ENCODE assay signal across 10 cellular contexts in the genomic region with DNA sequence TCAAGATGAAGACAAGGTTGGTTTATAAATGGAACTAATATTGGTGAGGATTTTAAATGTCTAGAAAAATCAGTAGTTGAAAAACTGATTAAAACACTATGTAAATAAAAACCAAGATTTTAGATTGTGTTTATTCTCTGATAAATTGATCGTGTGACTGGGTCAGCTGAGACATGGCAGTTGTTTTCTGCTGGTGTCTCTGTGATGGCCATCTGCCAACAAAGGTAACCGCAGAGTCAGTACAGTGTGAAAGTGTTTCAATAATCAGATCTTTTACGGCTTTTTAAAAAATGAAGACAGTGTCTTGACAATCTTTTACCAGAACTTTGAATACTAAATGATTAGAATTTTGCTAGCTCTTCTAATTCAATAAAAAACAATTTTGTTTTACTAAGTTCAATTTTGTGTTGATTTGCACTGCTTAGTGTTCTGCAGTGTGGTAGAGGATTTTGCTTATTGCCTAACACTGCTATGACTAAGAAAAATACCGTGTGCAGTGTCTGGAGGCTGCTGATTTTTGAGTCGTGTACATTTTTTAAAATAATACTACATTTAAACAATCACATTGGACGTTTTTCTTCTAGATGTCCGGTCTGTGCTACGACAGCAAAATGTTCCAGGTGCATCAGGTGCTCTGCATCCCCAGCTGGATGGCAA. TPM values are rescaled to one million over a fixed set of nuclear protein-coding genes. Genes with fewer than 3 reads are reported as not detected.
DNase-seq lines count a peak whose midpoint lies in the region; ATAC-seq and TF ChIP-seq lines count a peak whose summit lies in the region.
"Had no signal": no experiment of that assay in that cellular context is flagged by ENCODE, and none has a peak within 500 bp of the region (broad histone marks: within the 10 kb centered on the region; RNA-seq: fewer than 3 reads in every experiment).

No MANE protein-coding gene starts in this region.

- WGBS in smooth muscle cell (ENCODE audit: low lambda C conversion rate) = 55% methylated on average over 8 of the region's 8 CpGs

- peak overlapping the region; percentile 42 for H3K4me2 ChIP-seq in smooth muscle cell

- DNase-seq in activated T-cell treated with anti-CD3 and anti-CD28 coated beads for 4 hours (peak; percentile 27), T-helper 22 cell (ENCODE audit: low read depth) (peak; percentile 53), choroid plexus epithelial cell (ENCODE audit: low read depth) (peak; percentile 83), smooth muscle cell (lab: John Stamatoyannopoulos, UW; ENCODE audit: unreplicated experiment) (no peak), UCSD-AML1 (lab: John Stamatoyannopoulos, UW; ENCODE audit: unreplicated experiment) (no peak)
- no peak for DNase-seq in activated T-cell treated with anti-CD3 and anti-CD28 coated beads, Interleukin-2, amount 50 U/mL, for 48 hours
- DNase-seq: anterior cingulate cortex, SHP77 treated with DMSO at 0.1 percent for 48 hours had no signal

- no peaks in the 10 kb centered on the region for H3K79me2 ChIP-seq in smooth muscle cell (ENCODE audit: low read depth)

- H3K27me3 ChIP-seq in smooth muscle cell (ENCODE audit: low read depth) = no peaks in the 10 kb centered on the region

- H4K20me1 ChIP-seq in smooth muscle cell (ENCODE audit: low read depth) = no peaks in the 10 kb centered on the region

- no peak overlapping the region for H2AFZ ChIP-seq in smooth muscle cell (ENCODE audit: low read depth)

- H3K9me3 ChIP-seq in smooth muscle cell (replicated peaks; ENCODE audit: low read depth) = no peaks in the 10 kb centered on the region

- no peak overlapping the region for H3K4me3 ChIP-seq in choroid plexus epithelial cell (ENCODE audit: low read depth, low read length)
- H3K4me3 ChIP-seq in smooth muscle cell = no peak overlapping the region

- ATAC-seq in GM18909 (IDR thresholded peaks at IDR 0.05; ENCODE audit: poor library complexity, unreplicated experiment) (no peak), HG02763 (IDR thresholded peaks at IDR 0.05; ENCODE audit: unreplicated experiment) (no peak)

- H3F3A ChIP-seq in smooth muscle cell (ENCODE audit: low read depth) = peaks cover 5% of the 10 kb centered on the region

- no peaks in the 10 kb centered on the region for H3K4me1 ChIP-seq in smooth muscle cell (ENCODE audit: low read depth)

- peaks cover 3% of the 10 kb centered on the region for H3K36me3 ChIP-seq in smooth muscle cell (ENCODE audit: low read depth)

- no peak overlapping the region for H3K9ac ChIP-seq in smooth muscle cell (ENCODE audit: low read depth)

- peak overlapping the region; percentile 72 for H3K27ac ChIP-seq in smooth muscle cell (ENCODE audit: low read depth)

- TF ChIP-seq CTCF in choroid plexus epithelial cell (conservative IDR thresholded peaks at IDR 0.05; ENCODE audit: low read depth, low read length) (no peak), smooth muscle cell (IDR thresholded peaks at IDR 0.05; ENCODE audit: borderline replicate concordance, insufficient read depth, poor library complexity, severe bottlenecking) (no peak)

RNA-seq across cellular contexts. Expression of a gene that starts 32.7 kb away (rescaled TPM):
- total RNA-seq in smooth muscle cell = 33.0 and 46.4 TPM in 2 replicates
- 26.8 and 32.4 TPM in 2 replicates for polyA plus RNA-seq in smooth muscle cell

Comparison
In these comparisons a context has a peak if more than half of its experiments do, and no peak if none do; other contexts are left out.
1. DNase-seq: peak in activated T-cell treated with anti-CD3 and anti-CD28 coated beads for 4 hours (single experiment), T-helper 22 cell (single experiment) and choroid plexus epithelial cell (single experiment); none in activated T-cell treated with anti-CD3 and anti-CD28 coated beads, Interleukin-2, amount 50 U/mL, for 48 hours (0 of 2), smooth muscle cell (single experiment) and UCSD-AML1 (single experiment).